12 cellular contexts compared by ENCODE assay signal in genomic region chr7:151796871-151797270, GRCh38.
DNase-seq lines count a peak whose midpoint lies in the region; ATAC-seq and TF ChIP-seq lines count a peak whose summit lies in the region.
"Had no signal": no experiment of that assay in that cellular context is flagged by ENCODE, and none has a peak within 500 bp of the region (broad histone marks: within the 10 kb centered on the region; RNA-seq: fewer than 3 reads in every experiment).

No MANE protein-coding gene starts in this region.

- 50 to 57% methylated on average over 12 to 13 of the region's 13 CpGs for WGBS in tibial nerve, 2 donors

- H3K27ac ChIP-seq in duodenal mucosa (ENCODE audit: low read depth, low read length) (peak overlapping the region; percentile 48), tibial nerve (peak overlapping the region; percentile 34 to 81 (median 57))
- H3K27ac ChIP-seq: ovary had no signal

- H3K4me1 ChIP-seq in duodenal mucosa (ENCODE audit: control insufficient read depth in 1 of 2, insufficient read depth in 2 of 2, low read length in 2 of 2) = peaks cover 24 to 28% of the 10 kb centered on the region in 2 donors
- peaks cover 0 to 64% (median 22%) of the 10 kb centered on the region in 4 donors for H3K4me1 ChIP-seq in tibial nerve

- TF ChIP-seq EP300 in tibial nerve (IDR thresholded peaks at IDR 0.05) = no peak

- TF ChIP-seq POLR2A in tibial nerve (IDR thresholded peaks at IDR 0.05) = no peak

- H3K9me3 ChIP-seq in duodenal mucosa (ENCODE audit: control insufficient read depth in 1 of 2, low read length in 2 of 2) (no peaks in the 10 kb centered on the region), tibial nerve (no peaks in the 10 kb centered on the region)
- H3K9me3 ChIP-seq: ovary had no signal

- DNase-seq in NCI-H460 (ENCODE audit: extremely low read depth, low read depth) = peak; percentile 21
- DNase-seq in myocyte (ENCODE audit: low read depth) = peak; percentile 86
- DNase-seq in tibial nerve (ENCODE audit: low spot score in 2 of 2) = no peak
- DNase-seq in cortex of kidney (lab: John Stamatoyannopoulos, UW) = no peak
- DNase-seq: hippocampal formation; KG1; mesenchymal stem cell; stimulated activated naive CD4-positive, alpha-beta T cell treated with Interleukin-2 at 50 U/mL for 16 hours had no signal

- H3K27me3 ChIP-seq in duodenal mucosa (ENCODE audit: control insufficient read depth in 1 of 2, insufficient read depth in 2 of 2, low read length in 2 of 2) = no peaks in the 10 kb centered on the region
- H3K27me3 ChIP-seq in tibial nerve = no peaks in the 10 kb centered on the region
- H3K27me3 ChIP-seq: ovary had no signal

- peak overlapping the region in 1 of 2 donors; percentile 15 for H3K9ac ChIP-seq in duodenal mucosa (ENCODE audit: low read depth in 1 of 2, low read length in 2 of 2)

- TF ChIP-seq CTCF in tibial nerve (IDR thresholded peaks at IDR 0.05) = no peak

- H3K4me3 ChIP-seq in duodenal mucosa (ENCODE audit: low read depth in 1 of 2, low read length in 2 of 2) = no peak overlapping the region
- no peak overlapping the region for H3K4me3 ChIP-seq in tibial nerve
- H3K4me3 ChIP-seq: ovary had no signal

- H3K36me3 ChIP-seq in duodenal mucosa (ENCODE audit: control insufficient read depth in 1 of 2, insufficient read depth in 2 of 2, low read length in 2 of 2) (no peaks in the 10 kb centered on the region), tibial nerve (no peaks in the 10 kb centered on the region)
- H3K36me3 ChIP-seq: ovary had no signal

- ATAC-seq in HG03196 (IDR thresholded peaks at IDR 0.05; ENCODE audit: unreplicated experiment) = no peak
- no peak for ATAC-seq in HG03039 (IDR thresholded peaks at IDR 0.05; ENCODE audit: unreplicated experiment)

Comparison
In these comparisons a context has a peak if more than half of its experiments do, and no peak if none do; other contexts are left out.
1. DNase-seq: peak in NCI-H460 (single experiment) and myocyte (single experiment); none in tibial nerve (0 of 2) and cortex of kidney (single experiment).